Comparison of ENCODE assay signal across 23 cellular contexts in genomic region chr10:21831986-21832735, GRCh38.
DNase-seq lines count a peak whose midpoint lies in the region; ATAC-seq and TF ChIP-seq lines count a peak whose summit lies in the region.
"Had no signal": no experiment of that assay in that cellular context is flagged by ENCODE, and none has a peak within 500 bp of the region (broad histone marks: within the 10 kb centered on the region; RNA-seq: fewer than 3 reads in every experiment).

No MANE protein-coding gene starts in this region.

- H2AFZ ChIP-seq in ACC112 (ENCODE audit: low read length, unreplicated experiment): no peak overlapping the region

- intact Hi-C loops in posterior vena cava (cut with DNase I): no loop called here

- H3K36me3 ChIP-seq in ACC112 (ENCODE audit: insufficient read depth, low read length): peaks cover 23% of the 10 kb centered on the region
- H3K36me3 ChIP-seq: prostate gland had no signal

- TF ChIP-seq CTCF in HFFc6 (IDR thresholded peaks at IDR 0.05) (no peak), cardiac fibroblast (IDR thresholded peaks at IDR 0.05; ENCODE audit: low read depth, low read length) (no peak), foreskin fibroblast (IDR thresholded peaks at IDR 0.05; ENCODE audit: low read depth, low read length) (no peak)

- H3K79me2 ChIP-seq in ACC112 (ENCODE audit: control insufficient read depth, insufficient read depth, low read length, unreplicated experiment): no peaks in the 10 kb centered on the region

- H3K27ac ChIP-seq in ACC112 (ENCODE audit: low read depth, low read length): peak overlapping the region; percentile 42
- no peak overlapping the region for H3K27ac ChIP-seq in caudate nucleus (ENCODE audit: low read depth, low read length)
- H3K27ac ChIP-seq: prostate gland, skin epidermis, upper lobe of left lung had no signal

- H3K4me3 ChIP-seq in ACC112 (ENCODE audit: low read depth, low read length) (no peak overlapping the region), cardiac fibroblast (replicated peaks in 1 of 2; ENCODE audit: low read depth in 2 of 2, low read length in 2 of 2) (no peak overlapping the region), foreskin fibroblast (ENCODE audit: low read depth in 1 of 2, low read length in 2 of 2) (no peak overlapping the region)
- H3K4me3 ChIP-seq: prostate gland, skin epidermis, upper lobe of left lung had no signal

- no peak overlapping the region for H3K27ac Mint-ChIP-seq in HFFc6
- H3K27ac Mint-ChIP-seq in activated T-cell treated with anti-CD3 and anti-CD28 coated beads, Interleukin-2, amount 50 U/mL, for 24 hours: no peak overlapping the region
- H3K27ac Mint-ChIP-seq: nephron; stimulated activated naive CD8-positive, alpha-beta T cell treated with anti-CD3 and anti-CD28 coated beads, Interleukin-15, amount 100 ng/mL, for 72 hours had no signal

- no peaks in the 10 kb centered on the region for H3K27me3 ChIP-seq in ACC112 (ENCODE audit: insufficient read depth, low read length)
- H3K27me3 ChIP-seq: upper lobe of left lung had no signal

- DNase-seq in HFFc6: peak; percentile 38
- DNase-seq in cardiac fibroblast (ENCODE audit: low read depth in 2 of 2): peak; percentile 75 to 80
- peak; percentile 19 to 47 for DNase-seq in foreskin fibroblast
- DNase-seq in activated T-cell treated with anti-CD3 and anti-CD28 coated beads, Interleukin-2, amount 50 U/mL, for 24 hours: no peak
- DNase-seq in posterior vena cava (ENCODE audit: low spot score): no peak
- no peak for DNase-seq in caudate nucleus (lab: John Stamatoyannopoulos, UW)
- no peak for DNase-seq in activated T-cell treated with anti-CD3 and anti-CD28 coated beads, Interleukin-2, amount 50 U/mL, for 4 hours
- DNase-seq: activated CD4-positive, alpha-beta T cell treated with anti-CD3 and anti-CD28 coated beads for 4 hours; activated gamma-delta T cell treated with Interleukin-2 at 50 U/mL for 16 hours; Kasumi-1; left colon; midbrain; NCI-H1105; NCI-H2081; NCI-H524 treated with DMSO at 0.1 percent for 48 hours; stimulated activated CD4-positive, alpha-beta T cell treated with anti-CD3 and anti-CD28 coated beads, Interleukin-2, amount 100 ng/mL, for 48 hours; stimulated activated naive CD8-positive, alpha-beta T cell treated with anti-CD3 and anti-CD28 coated beads, Interleukin-15, amount 100 ng/mL, for 72 hours; upper lobe of left lung had no signal

- H3K4me3 Mint-ChIP-seq in HFFc6: no peak overlapping the region
- no peak overlapping the region for H3K4me3 Mint-ChIP-seq in activated T-cell treated with anti-CD3 and anti-CD28 coated beads, Interleukin-2, amount 50 U/mL, for 24 hours
- no peak overlapping the region for H3K4me3 Mint-ChIP-seq in activated T-cell treated with anti-CD3 and anti-CD28 coated beads, Interleukin-2, amount 50 U/mL, for 4 hours
- H3K4me3 Mint-ChIP-seq: nephron; stimulated activated naive CD8-positive, alpha-beta T cell treated with anti-CD3 and anti-CD28 coated beads, Interleukin-15, amount 100 ng/mL, for 72 hours had no signal

- H3K36me3 Mint-ChIP-seq in HFFc6 (ENCODE audit: low read depth): peaks cover 62% of the 10 kb centered on the region
- H3K36me3 Mint-ChIP-seq in activated T-cell treated with anti-CD3 and anti-CD28 coated beads, Interleukin-2, amount 50 U/mL, for 24 hours (ENCODE audit: low read depth): peaks cover 93% of the 10 kb centered on the region
- peaks cover 52% of the 10 kb centered on the region for H3K36me3 Mint-ChIP-seq in activated T-cell treated with anti-CD3 and anti-CD28 coated beads, Interleukin-2, amount 50 U/mL, for 4 hours (ENCODE audit: insufficient read depth)

- no peaks in the 10 kb centered on the region for H3K27me3 Mint-ChIP-seq in HFFc6 (ENCODE audit: insufficient read depth)
- no peaks in the 10 kb centered on the region for H3K27me3 Mint-ChIP-seq in activated T-cell treated with anti-CD3 and anti-CD28 coated beads, Interleukin-2, amount 50 U/mL, for 24 hours
- H3K27me3 Mint-ChIP-seq in activated T-cell treated with anti-CD3 and anti-CD28 coated beads, Interleukin-2, amount 50 U/mL, for 4 hours (ENCODE audit: low read depth): no peaks in the 10 kb centered on the region
- H3K27me3 Mint-ChIP-seq: stimulated activated naive CD8-positive, alpha-beta T cell treated with anti-CD3 and anti-CD28 coated beads, Interleukin-15, amount 100 ng/mL, for 72 hours had no signal

- ATAC-seq in activated T-cell treated with anti-CD3 and anti-CD28 coated beads, Interleukin-2, amount 50 U/mL, for 4 hours: no peak
- ATAC-seq: left colon; Right ventricle myocardium inferior; stimulated activated naive CD8-positive, alpha-beta T cell treated with anti-CD3 and anti-CD28 coated beads, Interleukin-15, amount 100 ng/mL, for 72 hours had no signal

- peaks cover 8% of the 10 kb centered on the region for H3K4me1 ChIP-seq in ACC112 (ENCODE audit: control insufficient read depth, insufficient read depth, low read length, unreplicated experiment)
- H3K4me1 ChIP-seq: prostate gland, upper lobe of left lung had no signal

- H3K9me3 Mint-ChIP-seq in HFFc6: peaks cover 73% of the 10 kb centered on the region
- H3K9me3 Mint-ChIP-seq in activated T-cell treated with anti-CD3 and anti-CD28 coated beads, Interleukin-2, amount 50 U/mL, for 24 hours: peaks cover 46% of the 10 kb centered on the region
- H3K9me3 Mint-ChIP-seq in activated T-cell treated with anti-CD3 and anti-CD28 coated beads, Interleukin-2, amount 50 U/mL, for 4 hours: peaks cover 44% of the 10 kb centered on the region

- peaks cover 12% of the 10 kb centered on the region for H3K4me1 Mint-ChIP-seq in HFFc6 (ENCODE audit: low read depth)
- no peaks in the 10 kb centered on the region for H3K4me1 Mint-ChIP-seq in activated T-cell treated with anti-CD3 and anti-CD28 coated beads, Interleukin-2, amount 50 U/mL, for 24 hours (ENCODE audit: low read depth)
- H3K4me1 Mint-ChIP-seq in activated T-cell treated with anti-CD3 and anti-CD28 coated beads, Interleukin-2, amount 50 U/mL, for 4 hours (ENCODE audit: low read depth): no peaks in the 10 kb centered on the region
- H3K4me1 Mint-ChIP-seq: nephron; stimulated activated naive CD8-positive, alpha-beta T cell treated with anti-CD3 and anti-CD28 coated beads, Interleukin-15, amount 100 ng/mL, for 72 hours had no signal

Comparison
In these comparisons a context has a peak if more than half of its experiments do, and no peak if none do; other contexts are left out.
1. DNase-seq: peak in HFFc6 (single experiment), cardiac fibroblast (2 of 2) and foreskin fibroblast (2 of 2); none in activated T-cell treated with anti-CD3 and anti-CD28 coated beads, Interleukin-2, amount 50 U/mL, for 24 hours (single experiment), posterior vena cava (single experiment), caudate nucleus (0 of 61) and activated T-cell treated with anti-CD3 and anti-CD28 coated beads, Interleukin-2, amount 50 U/mL, for 4 hours (single experiment).